28 cellular contexts compared by ENCODE assay signal in the genomic region with DNA sequence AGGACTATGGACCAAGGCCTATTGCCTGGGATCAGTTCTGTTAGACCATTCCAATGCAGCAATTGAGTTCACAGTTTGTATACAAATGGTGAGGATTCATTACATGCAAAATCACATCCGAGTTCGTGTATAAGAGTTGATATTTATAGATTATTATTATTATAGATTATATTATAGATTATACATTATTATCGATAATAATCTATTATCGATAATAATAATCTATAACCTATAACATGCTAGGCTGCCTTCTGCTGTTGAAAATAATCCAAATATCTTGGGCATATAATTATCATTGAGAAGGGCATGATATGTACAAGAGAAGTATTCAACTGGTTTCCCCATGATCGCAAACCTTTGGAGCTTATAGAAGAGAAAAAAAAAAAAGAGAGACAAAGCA.
DNase-seq lines count a peak whose midpoint lies in the region; ATAC-seq, FAIRE-seq and TF ChIP-seq lines count a peak whose summit lies in the region.
"Had no signal": no experiment of that assay in that cellular context is flagged by ENCODE, and none has a peak within 500 bp of the region (broad histone marks: within the 10 kb centered on the region; RNA-seq: fewer than 3 reads in every experiment).

No MANE protein-coding gene starts in this region.

- TF ChIP-seq CTCF in K562 (IDR thresholded peaks at IDR 0.05 in 2 of 3, conservative IDR thresholded peaks at IDR 0.05 in 1 of 3; ENCODE audit: insufficient read depth in 2 of 3, low read depth in 1 of 3, low read length in 3 of 3) = no peak

- no peak overlapping the region for H2AFZ ChIP-seq in K562 (ENCODE audit: low read depth, low read length)

- intact Hi-C loops in K562 (cut with micrococcal nuclease) = no loop called here

- no peak overlapping the region for H3K4me3 ChIP-seq in K562
- H3K4me3 ChIP-seq: A549; BLaER1; BLaER1 treated with 17β-estradiol and CSF1 and Interleukin-3, amounts not matched to agents 10 nM and 100 nM had no signal

- H4K20me1 ChIP-seq in K562 (replicated peaks; ENCODE audit: control insufficient read depth, insufficient read depth, low read length) = no peaks in the 10 kb centered on the region
- H4K20me1 ChIP-seq: BLaER1; BLaER1 treated with 17β-estradiol and CSF1 and Interleukin-3, amounts not matched to agents 10 nM and 100 nM had no signal

- CTCF ChIA-PET in K562 (lab: Yijun Ruan, JAX; ENCODE audit: low intra/inter-chr PET ratio) = no interaction called here

- H3K4me1 ChIP-seq in K562 (replicated peaks in 1 of 2; ENCODE audit: control insufficient read depth in 2 of 2, insufficient read depth in 2 of 2, low read length in 2 of 2) = no peaks in the 10 kb centered on the region
- H3K4me1 ChIP-seq: A549; BE2C; BLaER1; BLaER1 treated with 17β-estradiol and CSF1 and Interleukin-3, amounts not matched to agents 10 nM and 100 nM; Caco-2 had no signal

- H3K9me1 ChIP-seq in K562 (ENCODE audit: control insufficient read depth, insufficient read depth, low read length) = no peaks in the 10 kb centered on the region

- H3K9ac ChIP-seq in K562 (ENCODE audit: insufficient read depth in 1 of 2, low read depth in 2 of 2, low read length in 2 of 2) = no peak overlapping the region
- H3K9ac ChIP-seq: BLaER1; BLaER1 treated with 17β-estradiol and CSF1 and Interleukin-3, amounts not matched to agents 10 nM and 100 nM had no signal

- no peaks in the 10 kb centered on the region for H3K36me3 ChIP-seq in K562 (ENCODE audit: control insufficient read depth, insufficient read depth, low read length)
- H3K36me3 ChIP-seq: BE2C; BLaER1; BLaER1 treated with 17β-estradiol and CSF1 and Interleukin-3, amounts not matched to agents 10 nM and 100 nM had no signal

- H3K4me2 ChIP-seq in K562 (ENCODE audit: insufficient read depth, low read length) = no peak overlapping the region
- H3K4me2 ChIP-seq: A549; BLaER1; BLaER1 treated with 17β-estradiol and CSF1 and Interleukin-3, amounts not matched to agents 10 nM and 100 nM had no signal

- H3K79me2 ChIP-seq in K562 (ENCODE audit: control insufficient read depth, insufficient read depth, low read length) = no peaks in the 10 kb centered on the region

- no peaks in the 10 kb centered on the region for H3K27me3 ChIP-seq in K562 (ENCODE audit: control insufficient read depth in 2 of 2, insufficient read depth in 2 of 2, low read length in 2 of 2)
- H3K27me3 ChIP-seq: BE2C; BLaER1; BLaER1 treated with 17β-estradiol and CSF1 and Interleukin-3, amounts not matched to agents 10 nM and 100 nM had no signal

- H3K9me3 ChIP-seq in K562 (replicated peaks; ENCODE audit: control insufficient read depth, insufficient read depth, low read depth, low read length) = no peaks in the 10 kb centered on the region; the same call in 1 of the 2 replicates
- H3K9me3 ChIP-seq: A549; BE2C; BLaER1; BLaER1 treated with 17β-estradiol and CSF1 and Interleukin-3, amounts not matched to agents 10 nM and 100 nM; Caco-2 had no signal

- TF ChIP-seq POLR2A in K562 (conservative IDR thresholded peaks at IDR 0.05) = no peak

- 2% methylated on average over 5 of the region's 5 CpGs for WGBS in K562 (ENCODE audit: insufficient coverage, low coverage, missing lambda C conversion rate)

- no TSS peak for BruUV-seq in K562 (replicated peaks; lab: Mats Ljungman, UMichigan)

- no peak overlapping the region for H3K27ac ChIP-seq in K562 (ENCODE audit: extremely low read depth, low read depth, low read length)
- H3K27ac ChIP-seq: 22Rv1; A549; BLaER1; BLaER1 treated with 17β-estradiol and CSF1 and Interleukin-3, amounts not matched to agents 10 nM and 100 nM; C4-2B had no signal

- no peak for FAIRE-seq in K562 (lab: Jason Lieb, UNC)
- FAIRE-seq: A204.1, A549, D721Med had no signal

- POLR2A ChIA-PET in K562 (lab: Yijun Ruan, JAX) = no interaction called here

- no peak for TF ChIP-seq EP300 in K562 (IDR thresholded peaks at IDR 0.05; ENCODE audit: low read length)

- TF ChIP-seq RAD21 in K562 (CRISPR knock-in tag; conservative IDR thresholded peaks at IDR 0.05 in 1 of 2, IDR thresholded peaks at IDR 0.05 in 1 of 2) = no peak

- ATAC-seq in K562 (no peak), GM21390 (IDR thresholded peaks at IDR 0.05; ENCODE audit: unreplicated experiment) (no peak)
- ATAC-seq: A549; CD8-positive, alpha-beta T cell had no signal

- in situ Hi-C loops in K562 (cut with MboI) = no loop called here

- no peak for DNase-seq in K562 (ENCODE audit: extremely low read depth in 1 of 4, low spot score in 3 of 4)
- DNase-seq: 8988T; ACHN; AML-193; BE2C; Caco-2; Calu3; CD4-positive, alpha-beta memory T cell; CD4-positive, alpha-beta T cell; CD4-positive, CD25-positive, alpha-beta regulatory T cell; CD8-positive, alpha-beta memory T cell; CD8-positive, alpha-beta T cell; COR-L47; DMS 273 treated with DMSO at 0.1 percent for 48 hours; DMS153; DMS53; DMS79; DMS79 treated with DMSO at 0.1 percent for 48 hours; DND-41; EL had no signal

TF ChIP-seq in K562, 482 proteins besides CTCF, POLR2A, EP300 and RAD21:
- TF ChIP-seq THRAP3 (IDR thresholded peaks at IDR 0.05; ENCODE audit: borderline replicate concordance) = no peak
- TF ChIP-seq, protein P1, sequence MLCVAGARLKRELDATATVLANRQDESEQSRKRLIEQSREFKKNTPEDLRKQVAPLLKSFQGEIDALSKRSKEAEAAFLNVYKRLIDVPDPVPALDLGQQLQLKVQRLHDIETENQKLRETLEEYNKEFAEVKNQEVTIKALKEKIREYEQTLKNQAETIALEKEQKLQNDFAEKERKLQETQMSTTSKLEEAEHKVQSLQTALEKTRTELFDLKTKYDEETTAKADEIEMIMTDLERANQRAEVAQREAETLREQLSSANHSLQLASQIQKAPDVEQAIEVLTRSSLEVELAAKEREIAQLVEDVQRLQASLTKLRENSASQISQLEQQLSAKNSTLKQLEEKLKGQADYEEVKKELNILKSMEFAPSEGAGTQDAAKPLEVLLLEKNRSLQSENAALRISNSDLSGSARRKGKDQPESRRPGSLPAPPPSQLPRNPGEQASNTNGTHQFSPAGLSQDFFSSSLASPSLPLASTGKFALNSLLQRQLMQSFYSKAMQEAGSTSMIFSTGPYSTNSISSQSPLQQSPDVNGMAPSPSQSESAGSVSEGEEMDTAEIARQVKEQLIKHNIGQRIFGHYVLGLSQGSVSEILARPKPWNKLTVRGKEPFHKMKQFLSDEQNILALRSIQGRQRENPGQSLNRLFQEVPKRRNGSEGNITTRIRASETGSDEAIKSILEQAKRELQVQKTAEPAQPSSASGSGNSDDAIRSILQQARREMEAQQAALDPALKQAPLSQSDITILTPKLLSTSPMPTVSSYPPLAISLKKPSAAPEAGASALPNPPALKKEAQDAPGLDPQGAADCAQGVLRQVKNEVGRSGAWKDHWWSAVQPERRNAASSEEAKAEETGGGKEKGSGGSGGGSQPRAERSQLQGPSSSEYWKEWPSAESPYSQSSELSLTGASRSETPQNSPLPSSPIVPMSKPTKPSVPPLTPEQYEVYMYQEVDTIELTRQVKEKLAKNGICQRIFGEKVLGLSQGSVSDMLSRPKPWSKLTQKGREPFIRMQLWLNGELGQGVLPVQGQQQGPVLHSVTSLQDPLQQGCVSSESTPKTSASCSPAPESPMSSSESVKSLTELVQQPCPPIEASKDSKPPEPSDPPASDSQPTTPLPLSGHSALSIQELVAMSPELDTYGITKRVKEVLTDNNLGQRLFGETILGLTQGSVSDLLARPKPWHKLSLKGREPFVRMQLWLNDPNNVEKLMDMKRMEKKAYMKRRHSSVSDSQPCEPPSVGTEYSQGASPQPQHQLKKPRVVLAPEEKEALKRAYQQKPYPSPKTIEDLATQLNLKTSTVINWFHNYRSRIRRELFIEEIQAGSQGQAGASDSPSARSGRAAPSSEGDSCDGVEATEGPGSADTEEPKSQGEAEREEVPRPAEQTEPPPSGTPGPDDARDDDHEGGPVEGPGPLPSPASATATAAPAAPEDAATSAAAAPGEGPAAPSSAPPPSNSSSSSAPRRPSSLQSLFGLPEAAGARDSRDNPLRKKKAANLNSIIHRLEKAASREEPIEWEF (CRISPR knock-in tag; IDR thresholded peaks at IDR 0.05) = peak; percentile 96
TF ChIP-seq in K562: peak in this region for 1.
